ENCODE assay signal across 1 cellular context in genomic region chr1:206708058-206708457, GRCh38.
TF ChIP-seq lines count a peak whose summit lies in the region.

No MANE protein-coding gene starts in this region.

TF ChIP-seq in GM12878, 131 proteins besides CTCF, POLR2A, EP300 and RAD21 (continued from another document):
- no peak for TF ChIP-seq BCLAF1 (IDR thresholded peaks at IDR 0.05)
- no peak for TF ChIP-seq CBX5 (IDR thresholded peaks at IDR 0.05; ENCODE audit: low read depth)
- TF ChIP-seq TARDBP (IDR thresholded peaks at IDR 0.05; ENCODE audit: borderline replicate concordance), result no peak
- TF ChIP-seq RUNX3 (IDR thresholded peaks at IDR 0.05; ENCODE audit: low read length), result peak; percentile 68
- TF ChIP-seq NFYA (IDR thresholded peaks at IDR 0.05; ENCODE audit: borderline replicate concordance, low read depth, low read length), result no peak
- TF ChIP-seq ETV6 (conservative IDR thresholded peaks at IDR 0.05 in 1 of 2, IDR thresholded peaks at IDR 0.05 in 1 of 2; ENCODE audit: borderline replicate concordance in 1 of 2, low read depth in 1 of 2), result peak; percentile 87 to 98; a peak in 2 of 4 replicates
- TF ChIP-seq HSF1 (IDR thresholded peaks at IDR 0.05; ENCODE audit: low read depth, low read length), result no peak
- no peak for TF ChIP-seq IRF3 (IDR thresholded peaks at IDR 0.05)
- no peak for TF ChIP-seq HDGF (IDR thresholded peaks at IDR 0.05)
- TF ChIP-seq USF2 (IDR thresholded peaks at IDR 0.05; ENCODE audit: borderline replicate concordance, low read depth, low read length), result no peak
- no peak for TF ChIP-seq MLLT1 (IDR thresholded peaks at IDR 0.05)
- TF ChIP-seq MEF2B (IDR thresholded peaks at IDR 0.05; ENCODE audit: partially characterized antibody, poor library complexity, severe bottlenecking), result peak; percentile 39
- no peak for TF ChIP-seq SMAD5 (IDR thresholded peaks at IDR 0.05; ENCODE audit: low read depth)
- TF ChIP-seq E4F1 (IDR thresholded peaks at IDR 0.05; ENCODE audit: borderline replicate concordance, partially characterized antibody), result no peak
- TF ChIP-seq NR2C2 (IDR thresholded peaks at IDR 0.05; ENCODE audit: borderline replicate concordance, control insufficient read depth, insufficient read length, low read depth), result no peak
- TF ChIP-seq ZNF274 (IDR thresholded peaks at IDR 0.05; ENCODE audit: insufficient read depth, insufficient read length), result no peak
- no peak for TF ChIP-seq ZNF384 (IDR thresholded peaks at IDR 0.05; ENCODE audit: borderline replicate concordance, low read depth, low read length)
- no peak for TF ChIP-seq ZNF592 (IDR thresholded peaks at IDR 0.05)
- TF ChIP-seq SREBF2 (IDR thresholded peaks at IDR 0.05; ENCODE audit: low read length), result no peak
- no peak for TF ChIP-seq ZBTB11 (CRISPR knock-in tag; IDR thresholded peaks at IDR 0.05)
